7 cellular contexts compared by ENCODE assay signal in genomic region chr7:150631866-150632864, GRCh38. TPM values are rescaled to one million over a fixed set of nuclear protein-coding genes. Genes with fewer than 3 reads are reported as not detected.
DNase-seq lines count a peak whose midpoint lies in the region; ATAC-seq and TF ChIP-seq lines count a peak whose summit lies in the region.

Gene GIMAP6 (minus strand): TSS chr7:150632385. CDS start chr7:150630142, 2,243 bp downstream.

- WGBS in H9 (ENCODE audit: extremely low coverage, insufficient read length, low lambda C conversion rate), result no CpG with 5 or more reads among the region's 9 CpGs

- CTCF ChIA-PET in activated CD8-positive, alpha-beta memory T cell treated with anti-CD3 and anti-CD28 coated beads for 36 hours (lab: Charles Lee), result interaction anchor here (1.4 to 2.0 kb wide), 2 partner anchors 11 to 183 kb away, joined by 4 read pairs; no protein-coding TSS in a partner anchor

- H3K4me3 Mint-ChIP-seq in H9, result no peak within 1 kb of the TSS

- no peak within 1 kb of the TSS for H2AFZ ChIP-seq in H9 (ENCODE audit: low read length)

- peaks cover 11 to 25% of the 10 kb centered on the region in 2 experiments; a peak in 3 of 5 replicates for H3K9me3 Mint-ChIP-seq in H9

- no peaks in the 10 kb centered on the region for H3K79me1 ChIP-seq in H9 (ENCODE audit: insufficient read depth, low read depth, low read length, poor library complexity, severe bottlenecking)

- peaks cover 0 to 2% (median 0%) of the 10 kb centered on the region in 3 experiments; a peak in 2 of 7 replicates for H3K36me3 Mint-ChIP-seq in H9 (ENCODE audit: insufficient read depth in 1 of 3, low read depth in 3 of 3)

- H2AK5ac ChIP-seq in H9 (ENCODE audit: insufficient read length, low read length), result no peak within 1 kb of the TSS

- H3K14ac ChIP-seq in H9 (ENCODE audit: insufficient read depth, low read length), result no peak within 1 kb of the TSS

- no peak within 1 kb of the TSS for H2BK12ac ChIP-seq in H9 (ENCODE audit: insufficient read length, low read depth, low read length)

- no peak within 1 kb of the TSS for H3K23ac ChIP-seq in H9 (ENCODE audit: insufficient read length, low read depth, low read length)

- H3K9ac ChIP-seq in H9 (ENCODE audit: extremely low read depth, insufficient read length, low read length), result no peak within 1 kb of the TSS

- POLR2A ChIA-PET in activated CD8-positive, alpha-beta memory T cell treated with anti-CD3 and anti-CD28 coated beads for 36 hours (lab: Charles Lee), result interaction anchor here (0.7 to 1.9 kb wide), 4 partner anchors 11 to 107 kb away, joined by 3 to 6 read pairs (median 3); no protein-coding TSS in a partner anchor

- H3K79me2 ChIP-seq in H9 (ENCODE audit: insufficient read depth, low read length), result no peaks in the 10 kb centered on the region

- H3K4me1 Mint-ChIP-seq in H9, result 0 out of 4 replicates have a peak, but pooled peaks cover 0 to 3% of the 10 kb centered on the region in 2 experiments

- H3K18ac ChIP-seq in H9 (ENCODE audit: insufficient read length, low read depth, low read length), result no peak within 1 kb of the TSS

- no peak for DNase-seq in left ventricle myocardium inferior
- DNase-seq in stimulated activated CD8-positive, alpha-beta memory T cell treated with anti-CD3 and anti-CD28 coated beads, Interleukin-4, amount 100 ng/mL, for 48 hours, result peak; percentile 59
- DNase-seq in H9, result no peak
- no peak for DNase-seq in MG63

- H3K9me3 ChIP-seq in left ventricle myocardium inferior (replicated peaks) (no peaks in the 10 kb centered on the region), H9 (ENCODE audit: control insufficient read depth, low read depth, low read length) (no peaks in the 10 kb centered on the region), MG63 (no peaks in the 10 kb centered on the region)

- H2BK120ac ChIP-seq in H9 (ENCODE audit: low read depth, low read length, poor library complexity, severe bottlenecking), result no peak within 1 kb of the TSS

- no peak within 1 kb of the TSS for H4K5ac ChIP-seq in H9 (ENCODE audit: insufficient read length, low read depth, low read length)

- no peak within 1 kb of the TSS for H2BK20ac ChIP-seq in H9 (ENCODE audit: low read depth, low read length, poor library complexity, severe bottlenecking)

- H4K91ac ChIP-seq in H9 (ENCODE audit: insufficient read length, low read depth, low read length), result no peak within 1 kb of the TSS

- peaks cover 61% of the 10 kb centered on the region for H3K4me1 ChIP-seq in left ventricle myocardium inferior
- no peaks in the 10 kb centered on the region for H3K4me1 ChIP-seq in H9 (ENCODE audit: insufficient read depth, low read length)

- peaks cover 26% of the 10 kb centered on the region for H3K27me3 Mint-ChIP-seq in H9 (ENCODE audit: low read depth)

- peaks cover 17% of the 10 kb centered on the region for H3K36me3 ChIP-seq in left ventricle myocardium inferior
- H3K36me3 ChIP-seq in MG63, result no peaks in the 10 kb centered on the region

- no peak for TF ChIP-seq CTCF in left ventricle myocardium inferior (IDR thresholded peaks at IDR 0.05; ENCODE audit: borderline replicate concordance)
- no peak for TF ChIP-seq CTCF in H9 (conservative IDR thresholded peaks at IDR 0.05)

- H3T11ph ChIP-seq in H9 (ENCODE audit: low read length), result no peak within 1 kb of the TSS

- H2BK5ac ChIP-seq in H9 (ENCODE audit: insufficient read length, low read length), result no peak within 1 kb of the TSS

- H2BK15ac ChIP-seq in H9 (ENCODE audit: low read depth, low read length), result no peak within 1 kb of the TSS

- H3K56ac ChIP-seq in H9 (ENCODE audit: insufficient read length, low read depth, low read length), result no peak within 1 kb of the TSS

- no peaks in the 10 kb centered on the region for H3K27me3 ChIP-seq in left ventricle myocardium inferior (ENCODE audit: low read depth)
- no peaks in the 10 kb centered on the region for H3K27me3 ChIP-seq in H9 (ENCODE audit: insufficient read depth, low read length)
- H3K27me3 ChIP-seq in MG63, result no peaks in the 10 kb centered on the region

- H3K4me3 ChIP-seq in left ventricle myocardium inferior (peak within 1 kb of the TSS; percentile 68), MG63 (no peak within 1 kb of the TSS)

- intact Hi-C loops in left ventricle myocardium inferior (cut with micrococcal nuclease), result loop anchor here (10.0 kb wide), 1 partner anchor 83 kb away; the partner anchor contains the start of gene GIMAP1

- H4K20me1 ChIP-seq in H9 (ENCODE audit: control insufficient read depth, insufficient read depth, insufficient read length), result no peaks in the 10 kb centered on the region

- H3K27ac ChIP-seq in left ventricle myocardium inferior (replicated peaks) (peak within 1 kb of the TSS; percentile 94), H9 (ENCODE audit: insufficient read length, low read depth, low read length) (no peak within 1 kb of the TSS)

- H3K27ac Mint-ChIP-seq in H9, result no peak within 1 kb of the TSS

- H3K4me2 ChIP-seq in H9 (ENCODE audit: insufficient read depth, insufficient read length, low read length), result no peak within 1 kb of the TSS

- ATAC-seq in GM19438 (IDR thresholded peaks at IDR 0.05; ENCODE audit: low read depth, unreplicated experiment) (peak; percentile 79), HG03520 (IDR thresholded peaks at IDR 0.05; ENCODE audit: unreplicated experiment) (peak; percentile 71)

- no peak within 1 kb of the TSS for H3K4ac ChIP-seq in H9 (ENCODE audit: low read depth, low read length)

- H3K23me2 ChIP-seq in H9 (ENCODE audit: insufficient read length, low read depth, low read length, poor library complexity, severe bottlenecking), result no peaks in the 10 kb centered on the region

- H4K8ac ChIP-seq in H9 (replicated peaks; ENCODE audit: insufficient read length, low read depth, low read length), result no peak within 1 kb of the TSS

RNA-seq across cellular contexts. Expression of gene GIMAP6, which starts in this region (rescaled TPM):
- total RNA-seq in activated CD8-positive, alpha-beta memory T cell treated with anti-CD3 and anti-CD28 coated beads for 36 hours, result 10 to 100 TPM; 26.5 to 27.4 TPM
- total RNA-seq in left ventricle myocardium inferior (24.3 TPM), H9 (2021) (not detected in 2 replicates)
- not detected in 2 replicates for total RNA-seq in MG63 (2014; rRNA removed; shearing (Covaris generic); ENCODE audit: low replicate concordance)

Comparison
In these comparisons a context has a peak if more than half of its experiments do, and no peak if none do; other contexts are left out.
1. RNA of gene GIMAP6 (total RNA-seq): 26.5 to 27.4 TPM in activated CD8-positive, alpha-beta memory T cell treated with anti-CD3 and anti-CD28 coated beads for 36 hours and 24.3 TPM in left ventricle myocardium inferior (single experiment); not detected in H9 and not detected in MG63; every median in the first group is over 10 times any median in the second.